In genomic region chr1:151968058-151968457, GRCh38 we compare ENCODE assay signal across 8 cellular contexts. TPM values are rescaled to one million over a fixed set of nuclear protein-coding genes. Genes with fewer than 3 reads are reported as not detected.
DNase-seq lines count a peak whose midpoint lies in the region; ATAC-seq and TF ChIP-seq lines count a peak whose summit lies in the region.

No MANE protein-coding gene starts in this region.

- TF ChIP-seq CTCF in progenitor cell of endocrine pancreas (IDR thresholded peaks at IDR 0.05; ENCODE audit: unreplicated experiment), result peak; percentile 50

- no peaks in the 10 kb centered on the region for H3K9me3 Mint-ChIP-seq in activated CD8-positive, alpha-beta T cell treated with anti-CD3 and anti-CD28 coated beads, Interleukin-2, amount 10 ng/mL, durations not matched to agents 7 days and 5 days (ENCODE audit: insufficient read depth)
- no peaks in the 10 kb centered on the region for H3K9me3 Mint-ChIP-seq in progenitor cell of endocrine pancreas (ENCODE audit: low read depth)

- peaks cover 23% of the 10 kb centered on the region for H3K4me1 Mint-ChIP-seq in activated CD8-positive, alpha-beta T cell treated with anti-CD3 and anti-CD28 coated beads, Interleukin-2, amount 10 ng/mL, durations not matched to agents 7 days and 5 days (ENCODE audit: low read depth)
- peaks cover 28% of the 10 kb centered on the region for H3K4me1 Mint-ChIP-seq in progenitor cell of endocrine pancreas (ENCODE audit: low read depth)

- POLR2A ChIA-PET in activated CD8-positive, alpha-beta T cell treated with anti-CD3 and anti-CD28 coated beads, Interleukin-2, amount 10 ng/mL, durations not matched to agents 7 days and 5 days (lab: Charles Lee), result interaction anchor here (0.6 to 1.1 kb wide), 3 partner anchors 31 to 67 kb away, joined by 3 to 5 read pairs (median 3); no protein-coding TSS in a partner anchor

- DNase-seq in NK-92 treated with Interleukin-12 subunit alpha and Interleukin-12 subunit beta, amount 100 ng/mL, for 24 hours (lab: John Stamatoyannopoulos, UW), result peak; percentile 50
- DNase-seq in NK-92 (lab: John Stamatoyannopoulos, UW; ENCODE audit: unreplicated experiment) (no peak), NCI-H526 treated with DMSO at 0.1 percent for 48 hours (lab: John Stamatoyannopoulos, UW) (peak; percentile 25), fibroblast of peridontal ligament (ENCODE audit: extremely low read depth) (peak; percentile 60), progenitor cell of endocrine pancreas (ENCODE audit: low spot score, unreplicated experiment) (no peak), NCI-H2107 treated with DMSO at 0.1 percent for 48 hours (lab: John Stamatoyannopoulos, UW; ENCODE audit: unreplicated experiment) (no peak)
- DNase-seq in activated CD8-positive, alpha-beta T cell treated with anti-CD3 and anti-CD28 coated beads, Interleukin-2, amount 10 ng/mL, durations not matched to agents 7 days and 5 days, result peak; percentile 80

- no peaks in the 10 kb centered on the region for H3K36me3 Mint-ChIP-seq in activated CD8-positive, alpha-beta T cell treated with anti-CD3 and anti-CD28 coated beads, Interleukin-2, amount 10 ng/mL, durations not matched to agents 7 days and 5 days (ENCODE audit: low read depth)
- H3K36me3 Mint-ChIP-seq in progenitor cell of endocrine pancreas (ENCODE audit: insufficient read depth), result no peaks in the 10 kb centered on the region

- peak; percentile 97 for ATAC-seq in activated CD8-positive, alpha-beta T cell treated with anti-CD3 and anti-CD28 coated beads, Interleukin-2, amount 10 ng/mL, durations not matched to agents 7 days and 5 days
- no peak for ATAC-seq in GM19351 (IDR thresholded peaks at IDR 0.05; ENCODE audit: unreplicated experiment)

- H3K27ac Mint-ChIP-seq in activated CD8-positive, alpha-beta T cell treated with anti-CD3 and anti-CD28 coated beads, Interleukin-2, amount 10 ng/mL, durations not matched to agents 7 days and 5 days, result peak overlapping the region; percentile 22
- peak overlapping the region; percentile 78 for H3K27ac Mint-ChIP-seq in progenitor cell of endocrine pancreas

- CTCF ChIA-PET in activated CD8-positive, alpha-beta T cell treated with anti-CD3 and anti-CD28 coated beads, Interleukin-2, amount 10 ng/mL, durations not matched to agents 7 days and 5 days (lab: Charles Lee), result interaction anchor here (0.6 to 28.9 kb wide), 37 partner anchors 9 to 490 kb away, joined by 3 to 1011 read pairs (median 6); partner anchors contain the start of gene S100A10

- H3K4me3 Mint-ChIP-seq in activated CD8-positive, alpha-beta T cell treated with anti-CD3 and anti-CD28 coated beads, Interleukin-2, amount 10 ng/mL, durations not matched to agents 7 days and 5 days, result no peak overlapping the region
- no peak overlapping the region for H3K4me3 Mint-ChIP-seq in progenitor cell of endocrine pancreas (ENCODE audit: low read depth)

- peaks cover 7% of the 10 kb centered on the region for H3K27me3 Mint-ChIP-seq in activated CD8-positive, alpha-beta T cell treated with anti-CD3 and anti-CD28 coated beads, Interleukin-2, amount 10 ng/mL, durations not matched to agents 7 days and 5 days (ENCODE audit: low read depth)
- H3K27me3 Mint-ChIP-seq in progenitor cell of endocrine pancreas, result no peaks in the 10 kb centered on the region

RNA-seq across cellular contexts. Expression of gene S100A10, which starts 25.6 kb away (rescaled TPM):
- total RNA-seq in activated CD8-positive, alpha-beta T cell treated with anti-CD3 and anti-CD28 coated beads, Interleukin-2, amount 10 ng/mL, durations not matched to agents 7 days and 5 days, result 100 to 1,000 TPM; 540 to 571 TPM
- total RNA-seq in progenitor cell of endocrine pancreas, result 432 and 438 TPM in 2 replicates

RNA-seq across cellular contexts. Expression of gene THEM4, which starts 58.7 kb away (rescaled TPM):
- 10 to 100 TPM; 29.8 to 31.7 TPM for total RNA-seq in activated CD8-positive, alpha-beta T cell treated with anti-CD3 and anti-CD28 coated beads, Interleukin-2, amount 10 ng/mL, durations not matched to agents 7 days and 5 days
- 17.3 and 21.5 TPM in 2 replicates for total RNA-seq in progenitor cell of endocrine pancreas

Comparison
In these comparisons a context has a peak if more than half of its experiments do, and no peak if none do; other contexts are left out.
1. DNase-seq: peak in NK-92 treated with Interleukin-12 subunit alpha and Interleukin-12 subunit beta, amount 100 ng/mL, for 24 hours (single experiment), NCI-H526 treated with DMSO at 0.1 percent for 48 hours (single experiment), activated CD8-positive, alpha-beta T cell treated with anti-CD3 and anti-CD28 coated beads, Interleukin-2, amount 10 ng/mL, durations not matched to agents 7 days and 5 days (single experiment) and fibroblast of peridontal ligament (single experiment); none in NK-92 (single experiment), progenitor cell of endocrine pancreas (single experiment) and NCI-H2107 treated with DMSO at 0.1 percent for 48 hours (single experiment).